8 cellular contexts compared by ENCODE assay signal in genomic region chr16:2963611-2964415, GRCh38.
DNase-seq lines count a peak whose midpoint lies in the region; TF ChIP-seq lines count a peak whose summit lies in the region.

Gene KREMEN2, plus strand, starts transcription at chr16:2964275. Its CDS starts 246 bp downstream, at chr16:2964521.

- peaks cover 11% of the 10 kb centered on the region for H3K4me1 ChIP-seq in iPS DF 6.9 (ENCODE audit: control insufficient read depth, insufficient read depth, low read length)

- TF ChIP-seq CTCF in 22Rv1 (IDR thresholded peaks at IDR 0.05): no peak; the same call in 1 of the 2 replicates

- no CpG with 5 or more reads among the region's 64 CpGs for WGBS in iPS DF 6.9 (ENCODE audit: insufficient coverage, insufficient read length)

- H3K4me3 ChIP-seq in iPS DF 6.9 (ENCODE audit: low read length): peak within 1 kb of the TSS; percentile 68

- DNase-seq in GF-D8 (lab: John Stamatoyannopoulos, UW) (peak; percentile 7), NCI-H2196 treated with DMSO at 0.1 percent for 48 hours (lab: John Stamatoyannopoulos, UW; ENCODE audit: unreplicated experiment) (peak; percentile 69), iPS DF 6.9 (ENCODE audit: low read depth, low spot score) (no peak), putamen (ENCODE audit: low spot score) (no peak)
- peak; percentile 54 for DNase-seq in activated CD8-positive, alpha-beta memory T cell treated with anti-CD3 and anti-CD28 coated beads, Interleukin-2, amount 50 U/mL, for 4 hours
- DNase-seq in stimulated activated CD4-positive, alpha-beta T cell treated with anti-CD3 and anti-CD28 coated beads, Interleukin-4, amount 100 ng/mL, for 4 hours: peak; percentile 48 to 58
- DNase-seq in central memory CD4-positive, alpha-beta T cell: no peak

- H3K9me3 ChIP-seq in iPS DF 6.9 (ENCODE audit: control insufficient read depth, insufficient read depth, low read length): no peaks in the 10 kb centered on the region

- H3K27ac ChIP-seq in 22Rv1: peak within 1 kb of the TSS; percentile 99
- no peak within 1 kb of the TSS for H3K27ac ChIP-seq in iPS DF 6.9 (ENCODE audit: low read length)

- H3K27me3 ChIP-seq in iPS DF 6.9 (ENCODE audit: control insufficient read depth, insufficient read depth, low read length): no peaks in the 10 kb centered on the region; the same call in 1 of the 2 replicates

- H3K36me3 ChIP-seq in iPS DF 6.9 (ENCODE audit: control insufficient read depth, insufficient read depth, low read length): no peaks in the 10 kb centered on the region

Comparison
In these comparisons a context has a peak if more than half of its experiments do, and no peak if none do; other contexts are left out.
1. DNase-seq: peak in GF-D8 (single experiment), NCI-H2196 treated with DMSO at 0.1 percent for 48 hours (single experiment), activated CD8-positive, alpha-beta memory T cell treated with anti-CD3 and anti-CD28 coated beads, Interleukin-2, amount 50 U/mL, for 4 hours (single experiment) and stimulated activated CD4-positive, alpha-beta T cell treated with anti-CD3 and anti-CD28 coated beads, Interleukin-4, amount 100 ng/mL, for 4 hours (2 of 2); none in iPS DF 6.9 (single experiment), central memory CD4-positive, alpha-beta T cell (single experiment) and putamen (single experiment).